Comparison of ENCODE assay signal across 25 cellular contexts in the genomic region with DNA sequence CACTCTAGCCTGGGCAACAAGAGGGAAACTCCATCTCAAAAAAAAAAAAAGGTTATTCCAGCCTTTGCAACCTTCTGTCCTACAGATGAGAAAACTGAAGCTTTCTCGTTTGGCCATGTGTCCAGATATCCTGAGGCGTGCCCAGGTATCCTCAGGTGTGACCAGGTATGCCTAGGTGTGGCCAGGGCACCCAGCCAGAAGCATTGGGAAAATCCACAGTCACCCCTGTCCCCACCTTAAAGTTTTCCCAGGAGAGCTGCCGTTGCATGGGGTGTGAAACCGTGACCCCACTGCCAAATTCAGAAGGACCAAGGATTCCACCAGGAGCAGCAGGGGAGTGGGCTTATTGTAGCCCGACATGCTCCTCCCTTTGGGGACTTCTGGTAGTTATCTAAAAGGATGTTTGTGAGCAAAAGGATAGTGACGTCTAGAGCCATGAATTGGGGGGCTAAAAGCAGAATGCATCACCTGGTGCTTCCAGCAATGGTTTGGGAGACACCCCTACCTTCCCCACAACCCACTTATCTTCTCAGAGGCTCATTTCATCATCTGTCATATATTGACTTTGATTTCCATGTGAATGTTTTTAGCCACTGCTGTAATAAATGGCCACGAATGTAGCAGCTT. TPM values are rescaled to one million over a fixed set of nuclear protein-coding genes. Genes with fewer than 3 reads are reported as not detected.
DNase-seq lines count a peak whose midpoint lies in the region; ATAC-seq and TF ChIP-seq lines count a peak whose summit lies in the region.
"Had no signal": no experiment of that assay in that cellular context is flagged by ENCODE, and none has a peak within 500 bp of the region (broad histone marks: within the 10 kb centered on the region; RNA-seq: fewer than 3 reads in every experiment).

No MANE protein-coding gene starts in this region.

- no peak for DNase-seq in CD4-positive, alpha-beta T cell
- DNase-seq in left colon (peak; percentile 59 to 64), posterior vena cava (ENCODE audit: low spot score) (peak; percentile 29), D341Med (ENCODE audit: low spot score) (no peak)
- DNase-seq in activated T-helper 1 cell treated with anti-CD3 and anti-CD28 coated beads, Interleukin-12 subunit alpha, Interleukin-12 subunit beta, Interleukin-2, Interleukin-4 antibody, amounts not matched to agents 30 ng/mL and 10 ng/mL and 1 ng/mL, durations not matched to agents 14 hours and 24 hours and 36 hours (ENCODE audit: low spot score), result no peak
- DNase-seq: AML-193; CD4-positive, alpha-beta memory T cell; COR-L47; DMS79; EL; GF-D8; H7; HFFc6; KG1; MG63; NCI-H1694; NCI-H2029 treated with DMSO at 0.1 percent for 48 hours; NCI-H2227 treated with DMSO at 0.1 percent for 48 hours; NCI-H526 treated with DMSO at 0.1 percent for 48 hours; RPMI8226; SHP77 had no signal

- H3K4me1 ChIP-seq in HEK293 (ENCODE audit: control insufficient read depth, insufficient read depth, low read length), result peaks cover 10% of the 10 kb centered on the region

- no peaks in the 10 kb centered on the region for H3K27me3 ChIP-seq in CD4-positive, alpha-beta T cell (ENCODE audit: control insufficient read depth, insufficient read depth, low read length)
- H3K27me3 ChIP-seq: BLaER1 treated with 17β-estradiol and CSF1 and Interleukin-3, amounts not matched to agents 10 nM and 100 nM had no signal

- H3K27me3 Mint-ChIP-seq in CD4-positive, alpha-beta T cell, result no peaks in the 10 kb centered on the region
- H3K27me3 Mint-ChIP-seq in activated T-helper 1 cell treated with anti-CD3 and anti-CD28 coated beads, Interleukin-12 subunit alpha, Interleukin-12 subunit beta, Interleukin-2, Interleukin-4 antibody, amounts not matched to agents 30 ng/mL and 10 ng/mL and 1 ng/mL, durations not matched to agents 14 hours and 24 hours and 36 hours (ENCODE audit: insufficient read depth), result peaks cover 2% of the 10 kb centered on the region

- no peaks in the 10 kb centered on the region for H3K36me3 Mint-ChIP-seq in CD4-positive, alpha-beta T cell (ENCODE audit: low read depth)
- no peaks in the 10 kb centered on the region for H3K36me3 Mint-ChIP-seq in activated T-helper 1 cell treated with anti-CD3 and anti-CD28 coated beads, Interleukin-12 subunit alpha, Interleukin-12 subunit beta, Interleukin-2, Interleukin-4 antibody, amounts not matched to agents 30 ng/mL and 10 ng/mL and 1 ng/mL, durations not matched to agents 14 hours and 24 hours and 36 hours (ENCODE audit: low read depth)

- no peak overlapping the region for H3K4me3 Mint-ChIP-seq in CD4-positive, alpha-beta T cell
- no peak overlapping the region for H3K4me3 Mint-ChIP-seq in activated T-helper 1 cell treated with anti-CD3 and anti-CD28 coated beads, Interleukin-12 subunit alpha, Interleukin-12 subunit beta, Interleukin-2, Interleukin-4 antibody, amounts not matched to agents 30 ng/mL and 10 ng/mL and 1 ng/mL, durations not matched to agents 14 hours and 24 hours and 36 hours
- H3K4me3 Mint-ChIP-seq: HFFc6 had no signal

- POLR2A ChIA-PET in CD4-positive, alpha-beta T cell (lab: Charles Lee), result no interaction called here
- POLR2A ChIA-PET in HEK293 (lab: Yijun Ruan, JAX), result no interaction called here

- H3K4me3 ChIP-seq in HEK293 (ENCODE audit: low read depth, low read length), result no peak overlapping the region
- H3K4me3 ChIP-seq: A549; BLaER1 treated with 17β-estradiol and CSF1 and Interleukin-3, amounts not matched to agents 10 nM and 100 nM; MG63 had no signal

- ATAC-seq in CD4-positive, alpha-beta T cell (ENCODE audit: poor library complexity), result no peak
- ATAC-seq in left colon, result peak; percentile 41
- ATAC-seq in HG03280 (IDR thresholded peaks at IDR 0.05; ENCODE audit: unreplicated experiment), result no peak
- ATAC-seq: A549 had no signal

- no peak for TF ChIP-seq CTCF in CD4-positive, alpha-beta T cell (IDR thresholded peaks at IDR 0.05)
- TF ChIP-seq CTCF in HEK293 (tag by site-specific recombination; IDR thresholded peaks at IDR 0.05), result no peak

- H3K9me3 Mint-ChIP-seq in CD4-positive, alpha-beta T cell, result no peaks in the 10 kb centered on the region
- H3K9me3 Mint-ChIP-seq in activated T-helper 1 cell treated with anti-CD3 and anti-CD28 coated beads, Interleukin-12 subunit alpha, Interleukin-12 subunit beta, Interleukin-2, Interleukin-4 antibody, amounts not matched to agents 30 ng/mL and 10 ng/mL and 1 ng/mL, durations not matched to agents 14 hours and 24 hours and 36 hours, result no peaks in the 10 kb centered on the region
- H3K9me3 Mint-ChIP-seq: HFFc6 had no signal

- H3K27ac ChIP-seq in CD4-positive, alpha-beta T cell (ENCODE audit: low read depth, low read length), result no peak overlapping the region
- H3K27ac ChIP-seq in HEK293 (ENCODE audit: extremely low read depth, low read depth, low read length), result no peak overlapping the region
- H3K27ac ChIP-seq: A549; BLaER1 treated with 17β-estradiol and CSF1 and Interleukin-3, amounts not matched to agents 10 nM and 100 nM had no signal

- H3K36me3 ChIP-seq in HEK293 (ENCODE audit: control insufficient read depth in 2 of 2, insufficient read depth in 1 of 2, low read length in 2 of 2), result no peaks in the 10 kb centered on the region
- H3K36me3 ChIP-seq: BLaER1 treated with 17β-estradiol and CSF1 and Interleukin-3, amounts not matched to agents 10 nM and 100 nM; MG63 had no signal

- CTCF ChIA-PET in CD4-positive, alpha-beta T cell (lab: Charles Lee), result no interaction called here
- CTCF ChIA-PET in HEK293 (lab: Yijun Ruan, JAX), result no interaction called here

- intact Hi-C loops in CD4-positive, alpha-beta T cell (cut with DNase I, micrococcal nuclease), result loop anchor here in 1 of 2 experiments (10.0 kb wide), 1 partner anchor 840 kb away; no protein-coding TSS in a partner anchor
- intact Hi-C loops in left colon (cut with DNase I, micrococcal nuclease), result no loop called here
- intact Hi-C loops in posterior vena cava (cut with DNase I), result no loop called here
- intact Hi-C loops in activated T-helper 1 cell treated with anti-CD3 and anti-CD28 coated beads, Interleukin-12 subunit alpha, Interleukin-12 subunit beta, Interleukin-2, Interleukin-4 antibody, amounts not matched to agents 30 ng/mL and 10 ng/mL and 1 ng/mL, durations not matched to agents 14 hours and 24 hours and 36 hours (cut with micrococcal nuclease), result loop anchor here (5.0 kb wide), 5 partner anchors 87 to 1053 kb away; a partner anchor contains a TSS

- peak overlapping the region; percentile 45 for H3K27ac Mint-ChIP-seq in CD4-positive, alpha-beta T cell
- no peak overlapping the region for H3K27ac Mint-ChIP-seq in activated T-helper 1 cell treated with anti-CD3 and anti-CD28 coated beads, Interleukin-12 subunit alpha, Interleukin-12 subunit beta, Interleukin-2, Interleukin-4 antibody, amounts not matched to agents 30 ng/mL and 10 ng/mL and 1 ng/mL, durations not matched to agents 14 hours and 24 hours and 36 hours
- H3K27ac Mint-ChIP-seq: HFFc6 had no signal

- H3K9me3 ChIP-seq in CD4-positive, alpha-beta T cell (ENCODE audit: control insufficient read depth, low read length), result no peaks in the 10 kb centered on the region
- no peaks in the 10 kb centered on the region for H3K9me3 ChIP-seq in HEK293 (ENCODE audit: control insufficient read depth, insufficient read depth, low read depth, low read length)
- H3K9me3 ChIP-seq: A549; BLaER1 treated with 17β-estradiol and CSF1 and Interleukin-3, amounts not matched to agents 10 nM and 100 nM; MG63 had no signal

- H3K4me1 Mint-ChIP-seq in CD4-positive, alpha-beta T cell (ENCODE audit: low read depth), result peaks cover 6% of the 10 kb centered on the region
- peaks cover 6% of the 10 kb centered on the region for H3K4me1 Mint-ChIP-seq in activated T-helper 1 cell treated with anti-CD3 and anti-CD28 coated beads, Interleukin-12 subunit alpha, Interleukin-12 subunit beta, Interleukin-2, Interleukin-4 antibody, amounts not matched to agents 30 ng/mL and 10 ng/mL and 1 ng/mL, durations not matched to agents 14 hours and 24 hours and 36 hours (ENCODE audit: low read depth)

TF ChIP-seq in HEK293, 187 proteins besides CTCF, POLR2A, EP300 and RAD21 (continues in another document):
- TF ChIP-seq, protein P1, sequence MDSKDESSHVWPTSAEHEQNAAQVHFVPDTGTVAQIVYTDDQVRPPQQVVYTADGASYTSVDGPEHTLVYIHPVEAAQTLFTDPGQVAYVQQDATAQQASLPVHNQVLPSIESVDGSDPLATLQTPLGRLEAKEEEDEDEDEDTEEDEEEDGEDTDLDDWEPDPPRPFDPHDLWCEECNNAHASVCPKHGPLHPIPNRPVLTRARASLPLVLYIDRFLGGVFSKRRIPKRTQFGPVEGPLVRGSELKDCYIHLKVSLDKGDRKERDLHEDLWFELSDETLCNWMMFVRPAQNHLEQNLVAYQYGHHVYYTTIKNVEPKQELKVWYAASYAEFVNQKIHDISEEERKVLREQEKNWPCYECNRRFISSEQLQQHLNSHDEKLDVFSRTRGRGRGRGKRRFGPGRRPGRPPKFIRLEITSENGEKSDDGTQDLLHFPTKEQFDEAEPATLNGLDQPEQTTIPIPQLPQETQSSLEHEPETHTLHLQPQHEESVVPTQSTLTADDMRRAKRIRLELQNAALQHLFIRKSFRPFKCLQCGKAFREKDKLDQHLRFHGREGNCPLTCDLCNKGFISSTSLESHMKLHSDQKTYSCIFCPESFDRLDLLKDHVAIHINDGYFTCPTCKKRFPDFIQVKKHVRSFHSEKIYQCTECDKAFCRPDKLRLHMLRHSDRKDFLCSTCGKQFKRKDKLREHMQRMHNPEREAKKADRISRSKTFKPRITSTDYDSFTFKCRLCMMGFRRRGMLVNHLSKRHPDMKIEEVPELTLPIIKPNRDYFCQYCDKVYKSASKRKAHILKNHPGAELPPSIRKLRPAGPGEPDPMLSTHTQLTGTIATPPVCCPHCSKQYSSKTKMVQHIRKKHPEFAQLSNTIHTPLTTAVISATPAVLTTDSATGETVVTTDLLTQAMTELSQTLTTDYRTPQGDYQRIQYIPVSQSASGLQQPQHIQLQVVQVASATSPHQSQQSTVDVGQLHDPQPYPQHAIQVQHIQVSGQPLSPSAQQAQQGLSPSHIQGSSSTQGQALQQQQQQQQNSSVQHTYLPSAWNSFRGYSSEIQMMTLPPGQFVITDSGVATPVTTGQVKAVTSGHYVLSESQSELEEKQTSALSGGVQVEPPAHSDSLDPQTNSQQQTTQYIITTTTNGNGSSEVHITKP (tag by site-specific recombination; IDR thresholded peaks at IDR 0.05), result peak; percentile 95
- TF ChIP-seq RBAK (tag by site-specific recombination; IDR thresholded peaks at IDR 0.05), result no peak

RNA-seq across cellular contexts. Expression of a gene that starts 4.0 kb away (rescaled TPM):
- 10 to 100 TPM; 12.1 to 13.9 TPM for total RNA-seq in CD4-positive, alpha-beta T cell
- total RNA-seq in left colon, result 10 to 100 TPM; 32.2 to 38.1 TPM
- 10 to 100 TPM; 16.0 to 18.9 TPM for total RNA-seq in posterior vena cava
- total RNA-seq in activated T-helper 1 cell treated with anti-CD3 and anti-CD28 coated beads, Interleukin-12 subunit alpha, Interleukin-12 subunit beta, Interleukin-2, Interleukin-4 antibody, amounts not matched to agents 30 ng/mL and 10 ng/mL and 1 ng/mL, durations not matched to agents 14 hours and 24 hours and 36 hours, result 26.3 and 27.4 TPM in 2 replicates

RNA-seq across cellular contexts. Expression of a gene that starts 4.0 kb away (rescaled TPM):
- 10 to 100 TPM; 15.8 to 16.1 TPM for total RNA-seq in CD4-positive, alpha-beta T cell
- total RNA-seq in left colon, result 10 to 100 TPM; 41.5 to 56.3 TPM
- 10 to 100 TPM; 33.4 to 34.1 TPM for total RNA-seq in posterior vena cava
- total RNA-seq in activated T-helper 1 cell treated with anti-CD3 and anti-CD28 coated beads, Interleukin-12 subunit alpha, Interleukin-12 subunit beta, Interleukin-2, Interleukin-4 antibody, amounts not matched to agents 30 ng/mL and 10 ng/mL and 1 ng/mL, durations not matched to agents 14 hours and 24 hours and 36 hours, result 39.8 and 41.6 TPM in 2 replicates

Comparison
In these comparisons a context has a peak if more than half of its experiments do, and no peak if none do; other contexts are left out.
1. DNase-seq: peak in left colon (2 of 2) and posterior vena cava (single experiment); none in CD4-positive, alpha-beta T cell (0 of 10), D341Med (single experiment) and activated T-helper 1 cell treated with anti-CD3 and anti-CD28 coated beads, Interleukin-12 subunit alpha, Interleukin-12 subunit beta, Interleukin-2, Interleukin-4 antibody, amounts not matched to agents 30 ng/mL and 10 ng/mL and 1 ng/mL, durations not matched to agents 14 hours and 24 hours and 36 hours (single experiment).